Comparison of ENCODE assay signal across 9 cellular contexts in genomic region chr16:28873543-28874201, GRCh38. TPM values are rescaled to one million over a fixed set of nuclear protein-coding genes. Genes with fewer than 3 reads are reported as not detected.
DNase-seq lines count a peak whose midpoint lies in the region; ATAC-seq and TF ChIP-seq lines count a peak whose summit lies in the region.
"Had no signal": no experiment of that assay in that cellular context is flagged by ENCODE, and none has a peak within 500 bp of the region (broad histone marks: within the 10 kb centered on the region; RNA-seq: fewer than 3 reads in every experiment).

No MANE protein-coding gene starts in this region.

- no peaks in the 10 kb centered on the region; the same call in 1 of the 2 replicates for H3K79me2 ChIP-seq in HCT116 (ENCODE audit: insufficient read depth, low read length)

- H3K4me1 ChIP-seq in HCT116 (ENCODE audit: control insufficient read depth in 1 of 2, insufficient read depth in 2 of 2, low read length in 2 of 2): peaks cover 2 to 3% of the 10 kb centered on the region in 2 experiments; a peak in 2 of 4 replicates

- peaks cover 22 to 26% of the 10 kb centered on the region in 2 experiments for H3K36me3 ChIP-seq in HCT116 (ENCODE audit: control insufficient read depth in 1 of 2, insufficient read depth in 2 of 2, low read length in 2 of 2)

- RAD21 ChIA-PET in HCT116 (lab: Charles Lee; ENCODE audit: low non-redundant PET in 1 of 2, low total read pairs in 2 of 2, uncharacterized antibody in 2 of 2, unreplicated experiment in 2 of 2): no interaction called here

- CTCF ChIA-PET in HCT116 (lab: Charles Lee): interaction anchor here (1.1 kb wide), 1 partner anchor 71 kb away, joined by 6 read pairs; no protein-coding TSS in a partner anchor

- in situ Hi-C loops in ACHN (cut with HindIII; ENCODE audit: low pct_ligation_motif_present, low pct_unique_long_range_greater_than_20kb, low sequenced_read_pairs): no loop called here

- TF ChIP-seq CTCF in HCT116 (IDR thresholded peaks at IDR 0.05 in 2 of 3, conservative IDR thresholded peaks at IDR 0.05 in 1 of 3; ENCODE audit: borderline replicate concordance in 1 of 3, insufficient read depth in 1 of 3, low read depth in 2 of 3, low read length in 2 of 3): peak; percentile 36 to 84 (median 84); a peak in 5 of 6 replicates
- peak; percentile 59 for TF ChIP-seq CTCF in progenitor cell of endocrine pancreas (IDR thresholded peaks at IDR 0.05; ENCODE audit: unreplicated experiment)

- H3K9me3 ChIP-seq in HCT116 (ENCODE audit: control insufficient read depth in 1 of 2, insufficient read depth in 1 of 2, low read depth in 1 of 2, low read length in 2 of 2): no peaks in the 10 kb centered on the region

- TF ChIP-seq RAD21 in HCT116 (IDR thresholded peaks at IDR 0.05; ENCODE audit: low read depth): peak; percentile 49

- H3K27me3 Mint-ChIP-seq in progenitor cell of endocrine pancreas: no peaks in the 10 kb centered on the region

- no peak overlapping the region for H3K4me3 ChIP-seq in HCT116 (replicated peaks in 1 of 2; ENCODE audit: low read depth in 1 of 2, low read length in 2 of 2)

- ATAC-seq in HCT116: peak; percentile 81

- intact Hi-C loops in HCT116 (cut with micrococcal nuclease): no loop called here

- no peak overlapping the region for H3K9ac ChIP-seq in HCT116 (ENCODE audit: low read length)

- no peaks in the 10 kb centered on the region for H3K9me3 Mint-ChIP-seq in progenitor cell of endocrine pancreas (ENCODE audit: low read depth)

- DNase-seq in ACHN (peak; percentile 47), HCT116 (ENCODE audit: low read depth, low spot score) (no peak), progenitor cell of endocrine pancreas (ENCODE audit: low spot score, unreplicated experiment) (no peak), NCI-H524 treated with DMSO at 0.1 percent for 48 hours (lab: John Stamatoyannopoulos, UW) (no peak), NCI-H1694 (lab: John Stamatoyannopoulos, UW) (no peak), cortex of kidney (lab: John Stamatoyannopoulos, UW) (no peak)
- DNase-seq in activated CD4-positive, alpha-beta T cell treated with anti-CD3 and anti-CD28 coated beads for 48 hours: peak; percentile 75
- peak; percentile 46 for DNase-seq in effector CD8-positive, alpha-beta T cell (lab: John Stamatoyannopoulos, UW)

- POLR2A ChIA-PET in HCT116 (lab: Charles Lee): interaction anchor here (0.7 kb wide), 1 partner anchor 32 kb away, joined by 4 read pairs; no protein-coding TSS in a partner anchor

- H3K9me2 ChIP-seq in HCT116 (ENCODE audit: insufficient read depth): no peaks in the 10 kb centered on the region

- H3K4me1 Mint-ChIP-seq in progenitor cell of endocrine pancreas (ENCODE audit: low read depth): no peaks in the 10 kb centered on the region

- no peaks in the 10 kb centered on the region for H3K27me3 ChIP-seq in HCT116 (ENCODE audit: insufficient read depth, low read length)

- H2AFZ ChIP-seq in HCT116 (ENCODE audit: low read depth, low read length, poor library complexity, severe bottlenecking): no peak overlapping the region

- TF ChIP-seq POLR2A in HCT116 (IDR thresholded peaks at IDR 0.05; ENCODE audit: borderline replicate concordance, extremely low read depth, insufficient read depth, insufficient read length): no peak

- BruUV-seq in HCT116 (replicated peaks; lab: Mats Ljungman, UMichigan): TSS peak; percentile 29

- no peak overlapping the region for H3K27ac ChIP-seq in HCT116 (ENCODE audit: low read depth, low read length)
- H3K27ac ChIP-seq: epithelial cell of prostate had no signal

- H3K4me2 ChIP-seq in HCT116 (ENCODE audit: low read length): no peak overlapping the region

- H4K20me1 ChIP-seq in HCT116 (ENCODE audit: insufficient read depth): no peaks in the 10 kb centered on the region

- H3K4me3 Mint-ChIP-seq in progenitor cell of endocrine pancreas (ENCODE audit: low read depth): no peak overlapping the region

- peaks cover 13% of the 10 kb centered on the region for H3K36me3 Mint-ChIP-seq in progenitor cell of endocrine pancreas (ENCODE audit: insufficient read depth)

- H3K27ac Mint-ChIP-seq in progenitor cell of endocrine pancreas: peak overlapping the region; percentile 37

TF ChIP-seq in HCT116, 20 proteins besides CTCF, POLR2A, EP300 and RAD21:
- TF ChIP-seq ZNF274 (IDR thresholded peaks at IDR 0.05; ENCODE audit: low read depth, low read length): no peak
- TF ChIP-seq YY1 (IDR thresholded peaks at IDR 0.05; ENCODE audit: extremely low read depth, insufficient replicate concordance, low read depth, low read length): no peak
- TF ChIP-seq SP1 (IDR thresholded peaks at IDR 0.05; ENCODE audit: low read depth): no peak
- TF ChIP-seq JUND (IDR thresholded peaks at IDR 0.05): no peak
- no peak for TF ChIP-seq ATF3 (IDR thresholded peaks at IDR 0.05)
- TF ChIP-seq ZBTB33 (IDR thresholded peaks at IDR 0.05; ENCODE audit: extremely low read depth, insufficient replicate concordance, low read length): no peak
- TF ChIP-seq SIN3A (IDR thresholded peaks at IDR 0.05; ENCODE audit: low read depth): no peak
- no peak for TF ChIP-seq FOSL1 (IDR thresholded peaks at IDR 0.05; ENCODE audit: low read depth)
- TF ChIP-seq REST (IDR thresholded peaks at IDR 0.05; ENCODE audit: low read depth): no peak
- no peak for TF ChIP-seq CBX3 (IDR thresholded peaks at IDR 0.05; ENCODE audit: low read depth)
- TF ChIP-seq EGR1 (IDR thresholded peaks at IDR 0.05; ENCODE audit: low read depth): no peak
- TF ChIP-seq MAX (IDR thresholded peaks at IDR 0.05): no peak

RNA-seq across cellular contexts. Expression of gene ATP2A1, which starts 4.6 kb away (rescaled TPM):
- total RNA-seq in HCT116 (2021; ENCODE audit: unreplicated experiment): 10.3 TPM
- polyA plus RNA-seq in HCT116 (2012): 5.5 and 7.0 TPM in 2 replicates
- total RNA-seq in progenitor cell of endocrine pancreas: 2.7 and 3.0 TPM in 2 replicates

RNA-seq across cellular contexts. Expression of gene SH2B1, which starts 10.0 kb away (rescaled TPM):
- total RNA-seq in HCT116 (2021; ENCODE audit: unreplicated experiment) (47.0 TPM), progenitor cell of endocrine pancreas (72.8 and 75.1 TPM in 2 replicates)
- polyA plus RNA-seq in HCT116 (2012): 30.7 and 33.6 TPM in 2 replicates

RNA-seq across cellular contexts. Expression of gene TUFM, which starts 27.5 kb away (rescaled TPM):
- total RNA-seq in HCT116 (2021; ENCODE audit: unreplicated experiment) (361 TPM), progenitor cell of endocrine pancreas (158 and 168 TPM in 2 replicates)
- polyA plus RNA-seq in HCT116 (2012): 328 and 355 TPM in 2 replicates

RNA-seq across cellular contexts. Expression of gene ATXN2L, which starts 50.9 kb away (rescaled TPM):
- total RNA-seq in HCT116 (2021; ENCODE audit: unreplicated experiment) (264 TPM), progenitor cell of endocrine pancreas (248 and 256 TPM in 2 replicates)
- polyA plus RNA-seq in HCT116 (2012): 206 and 231 TPM in 2 replicates

RNA-seq across cellular contexts. Expression of gene RABEP2, which starts 51.4 kb away (rescaled TPM):
- 13.4 TPM for total RNA-seq in HCT116 (2021; ENCODE audit: unreplicated experiment)
- 8.6 and 10.0 TPM in 2 replicates for polyA plus RNA-seq in HCT116 (2012)
- 33.3 and 34.9 TPM in 2 replicates for total RNA-seq in progenitor cell of endocrine pancreas

Comparison
In these comparisons a context has a peak if more than half of its experiments do, and no peak if none do; other contexts are left out.
1. DNase-seq: peak in ACHN (single experiment), activated CD4-positive, alpha-beta T cell treated with anti-CD3 and anti-CD28 coated beads for 48 hours (single experiment) and effector CD8-positive, alpha-beta T cell (single experiment); none in HCT116 (single experiment), progenitor cell of endocrine pancreas (single experiment), NCI-H524 treated with DMSO at 0.1 percent for 48 hours (single experiment), NCI-H1694 (single experiment) and cortex of kidney (single experiment).